9 cellular contexts compared by ENCODE assay signal in the genomic region with DNA sequence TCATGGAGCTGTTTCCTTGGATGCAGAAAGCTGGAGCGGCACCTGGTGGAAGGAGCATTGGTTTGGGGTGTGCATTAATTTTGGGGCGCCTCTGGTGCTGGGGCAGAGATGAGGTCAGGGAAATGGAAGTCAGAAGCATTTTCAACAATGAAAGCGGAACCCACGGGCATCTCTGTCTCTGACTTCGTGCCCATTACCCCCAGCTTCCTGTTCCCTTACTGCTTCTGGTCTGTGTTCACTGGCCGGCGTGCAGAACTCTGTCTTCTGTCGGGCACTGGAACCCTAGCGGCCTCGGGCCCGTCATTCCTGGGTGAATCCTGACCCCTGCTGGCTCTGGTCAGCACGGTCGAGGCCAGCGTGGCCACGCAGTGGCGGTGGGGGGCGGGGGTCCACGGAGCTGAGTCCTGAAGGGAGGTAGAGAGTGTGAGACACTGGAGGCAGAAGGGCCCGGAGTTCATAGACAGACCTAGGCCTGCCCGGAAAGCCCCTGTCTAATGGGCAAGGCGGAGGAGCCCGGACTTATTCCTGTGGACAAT. TPM values are rescaled to one million over a fixed set of nuclear protein-coding genes. Genes with fewer than 3 reads are reported as not detected.
DNase-seq lines count a peak whose midpoint lies in the region; ATAC-seq and TF ChIP-seq lines count a peak whose summit lies in the region.
"Had no signal": no experiment of that assay in that cellular context is flagged by ENCODE, and none has a peak within 500 bp of the region (broad histone marks: within the 10 kb centered on the region; RNA-seq: fewer than 3 reads in every experiment).

No MANE protein-coding gene starts in this region.

- DNase-seq in Caco-2 (peak in 1 of 2 experiments; percentile 61), HUDEP-2 (lab: John Stamatoyannopoulos, UW; ENCODE audit: unreplicated experiment in 76 of 76) (peak in 46 of 76 experiments; percentile 4 to 74 (median 50)), WTC11 (ENCODE audit: low spot score) (peak; percentile 82), Right ventricle myocardium superior (peak; percentile 88), posterior vena cava (ENCODE audit: low spot score) (peak; percentile 93), germinal center (ENCODE audit: low spot score) (no peak), NCI-H1694 treated with DMSO at 0.1 percent for 48 hours (lab: John Stamatoyannopoulos, UW) (no peak)

- H3K27me3 Mint-ChIP-seq in Caco-2 (ENCODE audit: insufficient read depth, unreplicated experiment) (no peaks in the 10 kb centered on the region), WTC11 (ENCODE audit: low read depth) (peaks cover 9% of the 10 kb centered on the region)

- no peaks in the 10 kb centered on the region for H3K27me3 ChIP-seq in Caco-2 (replicated peaks; ENCODE audit: control insufficient read depth, insufficient read depth, low read length)

- TF ChIP-seq CTCF in Caco-2 (IDR thresholded peaks at IDR 0.05; ENCODE audit: insufficient read depth in 1 of 2, low read depth in 1 of 2, low read length in 1 of 2, severe bottlenecking in 1 of 2, unreplicated experiment in 1 of 2) (peak; percentile 38 to 57), WTC11 (IDR thresholded peaks at IDR 0.05) (no peak)

- no TSS peak for BruUV-seq in Caco-2 (replicated peaks; lab: Mats Ljungman, UMichigan)

- H3K36me3 Mint-ChIP-seq in Caco-2 (ENCODE audit: insufficient read depth, unreplicated experiment) (peaks cover 5% of the 10 kb centered on the region), WTC11 (peaks cover 5% of the 10 kb centered on the region)

- no peak overlapping the region for H3K4me3 ChIP-seq in Caco-2 (ENCODE audit: low read depth, low read length)

- CTCF ChIA-PET in Caco-2 (lab: Charles Lee) (interaction anchor here (0.8 to 1.2 kb wide), 2 partner anchors 15 to 160 kb away, joined by 3 to 7 read pairs; no protein-coding TSS in a partner anchor), WTC11 (lab: Charles Lee) (interaction anchor here (0.6 to 3.3 kb wide), 52 partner anchors 9 to 592 kb away, joined by 3 to 42 read pairs (median 5); partner anchors contain the start of genes AP3D1, LSM7, PEAK3 and PLEKHJ1)

- no peaks in the 10 kb centered on the region for H3K36me3 ChIP-seq in Caco-2 (ENCODE audit: control insufficient read depth, insufficient read depth, low read length)

- no peaks in the 10 kb centered on the region for H3K9me3 ChIP-seq in Caco-2

- peaks cover 13% of the 10 kb centered on the region for H3K9me3 Mint-ChIP-seq in Caco-2 (ENCODE audit: unreplicated experiment)
- peaks cover 9% of the 10 kb centered on the region for H3K9me3 Mint-ChIP-seq in WTC11

- H3K4me1 Mint-ChIP-seq in Caco-2 (ENCODE audit: low read depth, unreplicated experiment) (no peaks in the 10 kb centered on the region), WTC11 (0 out of 2 replicates have a peak, but pooled peaks cover 2% of the 10 kb centered on the region)

- ATAC-seq in WTC11 (peak; percentile 71), Right ventricle myocardium superior (ENCODE audit: poor library complexity) (peak; percentile 94), GM21737 (IDR thresholded peaks at IDR 0.05; ENCODE audit: unreplicated experiment) (no peak)

- intact Hi-C loops in Caco-2 (cut with micrococcal nuclease; ENCODE audit: unreplicated experiment): loop anchor here (5.0 kb wide), 1 partner anchor 79 kb away; the partner anchor contains the start of genes PLEKHJ1 and SF3A2
- intact Hi-C loops in Right ventricle myocardium superior (cut with DNase I): loop anchor here (5.0 kb wide), 2 partner anchors 39 to 159 kb away; no protein-coding TSS in a partner anchor
- intact Hi-C loops in posterior vena cava (cut with DNase I): no loop called here

- POLR2A ChIA-PET in Caco-2 (lab: Charles Lee): no interaction called here
- POLR2A ChIA-PET in WTC11 (lab: Charles Lee): interaction anchor here (0.5 to 1.0 kb wide), 3 partner anchors 14 to 77 kb away, joined by 4 to 5 read pairs (median 4); no protein-coding TSS in a partner anchor

- H3K4me3 Mint-ChIP-seq in Caco-2 (ENCODE audit: unreplicated experiment): no peak overlapping the region
- no peak overlapping the region for H3K4me3 Mint-ChIP-seq in WTC11

- H3K27ac Mint-ChIP-seq in Caco-2 (ENCODE audit: unreplicated experiment) (no peak overlapping the region), WTC11 (no peak overlapping the region)

- H3K4me1 ChIP-seq in Caco-2: no peaks in the 10 kb centered on the region

TF ChIP-seq in WTC11, 78 proteins besides CTCF, POLR2A, EP300 and RAD21:
- TF ChIP-seq GABPB1 (CRISPR knock-in tag; IDR thresholded peaks at IDR 0.05) (peak; percentile 39; the same call in 1 of the 2 replicates), AR (CRISPR knock-in tag; IDR thresholded peaks at IDR 0.05) (no peak)

RNA-seq across cellular contexts. Expression of gene LINGO3, which starts 7.9 kb away (rescaled TPM):
- total RNA-seq in Caco-2 (2022) (1.3 and 1.4 TPM in 2 replicates), WTC11 (2021) (2.0 to 2.9 TPM (median 2.8 TPM) in 3 replicates), Right ventricle myocardium superior (not detected), posterior vena cava (under 1 TPM in 1 of 2 donors, not detected in 1; 0.10 TPM)
- total RNA-seq: pulmonary artery endothelial cell had no signal

RNA-seq across cellular contexts. Expression of gene LSM7, which starts 12.5 kb away (rescaled TPM):
- total RNA-seq in Caco-2 (2022): 141 and 152 TPM in 2 replicates
- 245 to 250 TPM (median 248 TPM) in 3 replicates for total RNA-seq in WTC11 (2021)
- 37.3 TPM for total RNA-seq in Right ventricle myocardium superior
- total RNA-seq in posterior vena cava: 10 to 100 TPM; 46.2 to 50.5 TPM

RNA-seq across cellular contexts. Expression of gene SPPL2B, which starts 12.6 kb away (rescaled TPM):
- total RNA-seq in Caco-2 (2022): 90.6 and 92.3 TPM in 2 replicates
- total RNA-seq in WTC11 (2021): 94.6 to 117 TPM (median 95.8 TPM) in 3 replicates
- 23.9 TPM for total RNA-seq in Right ventricle myocardium superior
- total RNA-seq in posterior vena cava: 10 to 100 TPM; 20.7 to 36.9 TPM

RNA-seq across cellular contexts. Expression of gene PEAK3, which starts 33.9 kb away (rescaled TPM):
- total RNA-seq in Caco-2 (2022): not detected in 2 replicates
- total RNA-seq in WTC11 (2021): not detected in 3 replicates
- total RNA-seq in Right ventricle myocardium superior: 0.70 TPM
- 1 to 10 TPM in 1 of 2 donors, under 1 TPM in 1; 0.90 to 2.0 TPM for total RNA-seq in posterior vena cava
- total RNA-seq: pulmonary artery endothelial cell had no signal

RNA-seq across cellular contexts. Expression of gene TMPRSS9, which starts 44.2 kb away (rescaled TPM):
- total RNA-seq in Caco-2 (2022) (0.49 and 0.66 TPM in 2 replicates), WTC11 (2021) (0.37 to 0.57 TPM (median 0.55 TPM) in 3 replicates), Right ventricle myocardium superior (not detected), posterior vena cava (not detected)
- total RNA-seq: pulmonary artery endothelial cell had no signal

Comparison
In these comparisons a context has a peak if more than half of its experiments do, and no peak if none do; other contexts are left out.
1. DNase-seq: peak in HUDEP-2 (46 of 76), WTC11 (single experiment), Right ventricle myocardium superior (single experiment) and posterior vena cava (single experiment); none in germinal center (single experiment) and NCI-H1694 treated with DMSO at 0.1 percent for 48 hours (single experiment).
2. intact Hi-C loops: an anchor here in Caco-2 (5.0 kb wide) and Right ventricle myocardium superior (5.0 kb wide); none called in posterior vena cava.